16 cellular contexts compared by ENCODE assay signal in the genomic region with DNA sequence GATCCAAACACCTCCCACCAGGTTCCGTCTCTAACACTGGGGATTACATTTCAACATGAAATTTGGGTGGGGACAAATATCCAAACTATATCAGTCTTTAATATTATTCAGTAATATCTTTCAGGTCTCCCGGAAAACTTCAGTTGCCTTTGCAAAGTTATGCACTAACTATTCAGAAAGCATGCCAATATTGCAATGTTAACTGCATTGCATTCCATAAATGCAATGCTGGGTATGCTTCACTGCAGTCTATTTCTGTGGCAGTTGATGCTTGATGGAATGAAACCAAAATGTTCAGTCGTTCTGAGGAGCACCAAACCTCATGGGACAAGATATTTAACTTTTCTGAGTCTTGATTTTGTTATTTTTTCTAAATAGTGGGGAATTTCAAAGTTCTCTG.
A peak's percentile ranks its signal among the peaks of the same experiment; 100 is the strongest.
DNase-seq lines count a peak whose midpoint lies in the region; ATAC-seq and TF ChIP-seq lines count a peak whose summit lies in the region.
"Had no signal": no experiment of that assay in that cellular context is flagged by ENCODE, and none has a peak within 500 bp of the region (broad histone marks: within the 10 kb centered on the region; RNA-seq: fewer than 3 reads in every experiment).

No MANE protein-coding gene starts in this region.

- no peaks in the 10 kb centered on the region for H3K79me2 ChIP-seq in ACC112 (ENCODE audit: control insufficient read depth, insufficient read depth, low read length, unreplicated experiment)
- no peaks in the 10 kb centered on the region for H3K79me2 ChIP-seq in GM23248 (ENCODE audit: insufficient read depth)
- no peaks in the 10 kb centered on the region for H3K79me2 ChIP-seq in osteoblast (ENCODE audit: insufficient read depth, low read length)

- H3K4me2 ChIP-seq in GM23248 (ENCODE audit: unreplicated experiment): peak overlapping the region; percentile 19
- no peak overlapping the region for H3K4me2 ChIP-seq in osteoblast (ENCODE audit: insufficient read depth, low read length)

- H3K36me3 ChIP-seq in ACC112 (ENCODE audit: insufficient read depth, low read length) (no peaks in the 10 kb centered on the region), GM23248 (ENCODE audit: low read depth) (no peaks in the 10 kb centered on the region), esophagus muscularis mucosa (no peaks in the 10 kb centered on the region), osteoblast (ENCODE audit: insufficient read depth, low read length) (no peaks in the 10 kb centered on the region)
- H3K36me3 ChIP-seq: BE2C had no signal

- in situ Hi-C loops in GM23248 (cut with MboI) (no loop called here), KBM-7 (cut with MboI; ENCODE audit: low pct_unique_long_range_greater_than_20kb, low sequenced_read_pairs) (no loop called here)

- no peak for ATAC-seq in HG02759 (IDR thresholded peaks at IDR 0.05; ENCODE audit: unreplicated experiment)
- ATAC-seq: HepG2 had no signal

- H3K4me1 ChIP-seq in ACC112 (ENCODE audit: control insufficient read depth, insufficient read depth, low read length, unreplicated experiment): peaks cover 3% of the 10 kb centered on the region
- H3K4me1 ChIP-seq in GM23248 (ENCODE audit: insufficient read depth): peaks cover 7% of the 10 kb centered on the region
- H3K4me1 ChIP-seq in esophagus muscularis mucosa: peaks cover 0 to 44% (median 35%) of the 10 kb centered on the region in 4 donors
- H3K4me1 ChIP-seq in osteoblast (ENCODE audit: insufficient read depth, low read length): peaks cover 3% of the 10 kb centered on the region

- H3K9me2 ChIP-seq in GM23248 (ENCODE audit: insufficient read depth): no peaks in the 10 kb centered on the region

- H3F3A ChIP-seq in GM23248 (ENCODE audit: insufficient read depth): peaks cover 19% of the 10 kb centered on the region

- H3K27ac ChIP-seq in ACC112 (ENCODE audit: low read depth, low read length) (peak overlapping the region; percentile 9; the same call in 1 of the 2 replicates), GM23248 (peak overlapping the region; percentile 26; the same call in 1 of the 2 replicates), esophagus muscularis mucosa (replicated peaks in 1 of 4) (peak overlapping the region; percentile 19 to 53 (median 44)), osteoblast (ENCODE audit: low read depth, low read length) (no peak overlapping the region)
- H3K27ac ChIP-seq: C4-2B had no signal

- no peak for TF ChIP-seq CTCF in esophagus muscularis mucosa (IDR thresholded peaks at IDR 0.05)
- no peak for TF ChIP-seq CTCF in osteoblast (IDR thresholded peaks at IDR 0.05; ENCODE audit: extremely low read depth, low read depth, low read length)

- H4K20me1 ChIP-seq in GM23248 (ENCODE audit: insufficient read depth) (no peaks in the 10 kb centered on the region), osteoblast (ENCODE audit: insufficient read depth, low read length) (no peaks in the 10 kb centered on the region)

- no peak overlapping the region for H2AFZ ChIP-seq in ACC112 (ENCODE audit: low read length, unreplicated experiment)
- no peak overlapping the region for H2AFZ ChIP-seq in GM23248
- no peak overlapping the region for H2AFZ ChIP-seq in osteoblast (ENCODE audit: low read length)

- TF ChIP-seq POLR2A in esophagus muscularis mucosa (IDR thresholded peaks at IDR 0.05; ENCODE audit: low read depth): no peak

- intact Hi-C loops in esophagus muscularis mucosa (cut with DNase I): no loop called here

- DNase-seq in GM23248 (no peak), esophagus muscularis mucosa (ENCODE audit: extremely low spot score) (no peak), osteoblast (ENCODE audit: insufficient read length, low spot score, missing footprints) (peak; percentile 11), GDM1 (lab: John Stamatoyannopoulos, UW) (no peak), KBM-7 (no peak)
- DNase-seq: 8988T; BE2C; CD4-positive, alpha-beta memory T cell; DMS153; DMS79; GF-D8; H9 had no signal

- H3K9me3 ChIP-seq in GM23248 (ENCODE audit: low read depth) (no peaks in the 10 kb centered on the region), esophagus muscularis mucosa (no peaks in the 10 kb centered on the region), osteoblast (ENCODE audit: low read depth, low read length) (no peaks in the 10 kb centered on the region)
- H3K9me3 ChIP-seq: BE2C had no signal

- no peak overlapping the region for H3K4me3 ChIP-seq in ACC112 (ENCODE audit: low read depth, low read length)
- no peak overlapping the region for H3K4me3 ChIP-seq in GM23248
- H3K4me3 ChIP-seq in esophagus muscularis mucosa: no peak overlapping the region
- H3K4me3 ChIP-seq in osteoblast (ENCODE audit: insufficient read depth, low read length): no peak overlapping the region

- no peak overlapping the region for H3K9ac ChIP-seq in GM23248

- H3K27me3 ChIP-seq in ACC112 (ENCODE audit: insufficient read depth, low read length) (peaks cover 4% of the 10 kb centered on the region; the same call in 1 of the 2 replicates), GM23248 (replicated peaks; ENCODE audit: insufficient read depth) (no peaks in the 10 kb centered on the region), esophagus muscularis mucosa (no peaks in the 10 kb centered on the region), osteoblast (ENCODE audit: insufficient read depth, low read length) (no peaks in the 10 kb centered on the region)
- H3K27me3 ChIP-seq: BE2C had no signal

- TF ChIP-seq EP300 in esophagus muscularis mucosa (IDR thresholded peaks at IDR 0.05): no peak

- 0 to 5% methylated on average over 3 of the region's 3 CpGs for WGBS in GM23248 (ENCODE audit: low coverage in 1 of 2, low lambda C conversion rate in 2 of 2, missing lambda C conversion rate in 2 of 2), 2 experiments
- WGBS in esophagus muscularis mucosa: 44% methylated on average over 3 of the region's 3 CpGs
